In genomic region chr11:94193288-94193687, GRCh38 we compare ENCODE assay signal across 13 cellular contexts.
DNase-seq lines count a peak whose midpoint lies in the region; ATAC-seq and TF ChIP-seq lines count a peak whose summit lies in the region.
"Had no signal": no experiment of that assay in that cellular context is flagged by ENCODE, and none has a peak within 500 bp of the region (broad histone marks: within the 10 kb centered on the region; RNA-seq: fewer than 3 reads in every experiment).

No MANE protein-coding gene starts in this region.

- H4K8ac ChIP-seq in mesendoderm (ENCODE audit: low read depth, low read length), result no peak overlapping the region

- no peaks in the 10 kb centered on the region for H3K79me2 ChIP-seq in mesendoderm (ENCODE audit: control insufficient read depth, insufficient read depth, low read length)

- no peak overlapping the region for H3K56ac ChIP-seq in mesendoderm (ENCODE audit: low read length)

- ATAC-seq in left lung (no peak), GM21737 (IDR thresholded peaks at IDR 0.05; ENCODE audit: unreplicated experiment) (no peak)

- H3K9me3 ChIP-seq in adrenal gland (replicated peaks in 1 of 3) (no peaks in the 10 kb centered on the region), left lung (no peaks in the 10 kb centered on the region)
- H3K9me3 ChIP-seq: suprapubic skin had no signal

- H4K5ac ChIP-seq in mesendoderm (ENCODE audit: low read length), result no peak overlapping the region

- H3K18ac ChIP-seq in mesendoderm (ENCODE audit: low read length), result no peak overlapping the region

- no peak overlapping the region for H2BK5ac ChIP-seq in mesendoderm (ENCODE audit: low read length)

- no peak overlapping the region for H2BK120ac ChIP-seq in mesendoderm (ENCODE audit: low read depth, low read length)

- WGBS in adrenal gland, 4 donors, result 32 to 63% (median 38%) methylated on average over 1 of the region's 1 CpG
- WGBS in mesendoderm (ENCODE audit: extremely low coverage, insufficient coverage, low lambda C conversion rate), result no CpG with 5 or more reads among the region's 1 CpG

- no peak overlapping the region for H3K4me2 ChIP-seq in mesendoderm (ENCODE audit: low read length)

- H3K4ac ChIP-seq in mesendoderm (ENCODE audit: low read depth, low read length), result no peak overlapping the region

- no peak overlapping the region for H3K9ac ChIP-seq in mesendoderm (ENCODE audit: low read length)

- H3K79me1 ChIP-seq in mesendoderm (ENCODE audit: low read length), result no peaks in the 10 kb centered on the region

- no peak overlapping the region for H2AK5ac ChIP-seq in mesendoderm (ENCODE audit: low read length)

- intact Hi-C loops in adrenal gland (cut with DNase I), result no loop called here
- intact Hi-C loops in left lung (cut with DNase I), result no loop called here

- H3K36me3 ChIP-seq in adrenal gland (replicated peaks in 1 of 2) (no peaks in the 10 kb centered on the region), left lung (no peaks in the 10 kb centered on the region), mesendoderm (ENCODE audit: control insufficient read depth, insufficient read depth, low read length) (no peaks in the 10 kb centered on the region)
- H3K36me3 ChIP-seq: suprapubic skin had no signal

- TF ChIP-seq CTCF in adrenal gland (IDR thresholded peaks at IDR 0.05) (no peak), fibroblast of pulmonary artery (IDR thresholded peaks at IDR 0.05; ENCODE audit: low read length, missing control alignments) (no peak), left lung (IDR thresholded peaks at IDR 0.05) (no peak)

- no peak overlapping the region for H2BK15ac ChIP-seq in mesendoderm (replicated peaks; ENCODE audit: low read depth)

- H3K4me3 ChIP-seq in adrenal gland (no peak overlapping the region), fibroblast of pulmonary artery (replicated peaks; ENCODE audit: low read depth, low read length) (no peak overlapping the region), left lung (no peak overlapping the region), mesendoderm (ENCODE audit: low read length) (no peak overlapping the region)
- H3K4me3 ChIP-seq: suprapubic skin had no signal

- no peak overlapping the region for H3K23ac ChIP-seq in mesendoderm (ENCODE audit: low read length)

- no peaks in the 10 kb centered on the region for H3K27me3 ChIP-seq in adrenal gland
- no peaks in the 10 kb centered on the region for H3K27me3 ChIP-seq in left lung
- no peaks in the 10 kb centered on the region for H3K27me3 ChIP-seq in mesendoderm (ENCODE audit: insufficient read depth, low read length, poor library complexity)
- H3K27me3 ChIP-seq: suprapubic skin had no signal

- DNase-seq in HPDE6-E6E7 (ENCODE audit: extremely low spot score), result peak; percentile 60
- peak in 6 of 7 donors; percentile 5 to 79 (median 62) for DNase-seq in adrenal gland
- DNase-seq in fibroblast of pulmonary artery (ENCODE audit: low read depth), result peak; percentile 57
- peak; percentile 81 for DNase-seq in stromal cell of bone marrow (ENCODE audit: low read depth)
- no peak for DNase-seq in left lung
- DNase-seq in mesendoderm, result no peak
- DNase-seq: activated CD4-positive, CD25-positive, alpha-beta regulatory T cell treated with anti-CD3 and anti-CD28 coated beads, Interleukin-2, amount 50 U/mL, for 72 hours; activated T-cell treated with anti-CD3 and anti-CD28 coated beads for 4 hours; CD8-positive, alpha-beta memory T cell; NCI-H1048; NCI-H345 had no signal

- H3K4me1 ChIP-seq in adrenal gland (replicated peaks in 1 of 2), result no peaks in the 10 kb centered on the region
- H3K4me1 ChIP-seq in left lung, result no peaks in the 10 kb centered on the region
- no peaks in the 10 kb centered on the region for H3K4me1 ChIP-seq in mesendoderm (ENCODE audit: control insufficient read depth, low read depth, low read length)
- H3K4me1 ChIP-seq: suprapubic skin had no signal

- H3K27ac ChIP-seq in adrenal gland (no peak overlapping the region), left lung (no peak overlapping the region), mesendoderm (ENCODE audit: low read depth, low read length) (no peak overlapping the region)
- H3K27ac ChIP-seq: suprapubic skin had no signal

- TF ChIP-seq POLR2A in adrenal gland (IDR thresholded peaks at IDR 0.05), result no peak

Comparison
In these comparisons a context has a peak if more than half of its experiments do, and no peak if none do; other contexts are left out.
1. DNase-seq: peak in HPDE6-E6E7 (single experiment), adrenal gland (6 of 7), fibroblast of pulmonary artery (single experiment) and stromal cell of bone marrow (single experiment); none in left lung (0 of 2) and mesendoderm (single experiment).